In genomic region chr7:118114175-118114574, GRCh38 we compare ENCODE assay signal across 28 cellular contexts.
"Had no signal": no experiment of that assay in that cellular context is flagged by ENCODE, and none has a peak within 500 bp of the region (broad histone marks: within the 10 kb centered on the region; RNA-seq: fewer than 3 reads in every experiment).

No MANE protein-coding gene starts in this region.

- H3K27me3 Mint-ChIP-seq: dendritic cell treated with granulocyte-macrophage colony-stimulating factor and Interleukin-4, amounts not matched to agents 40 ng/mL and 50 ng/mL, for 4 days had no signal

- H3K27ac ChIP-seq: colonic mucosa, coronary artery, dorsolateral prefrontal cortex, epithelial cell of prostate, esophagus muscularis mucosa, esophagus squamous epithelium, foreskin keratinocyte, gastrocnemius medialis, gastroesophageal sphincter, heart left ventricle, heart right ventricle had no signal

- H3K36me3 ChIP-seq: colonic mucosa, esophagus muscularis mucosa, esophagus squamous epithelium, gastrocnemius medialis, gastroesophageal sphincter, heart left ventricle, heart right ventricle had no signal

- DNase-seq: colonic mucosa; cortex of kidney; dermis blood vessel endothelial cell; dorsolateral prefrontal cortex; effector CD4-positive, alpha-beta T cell; effector CD8-positive, alpha-beta T cell; effector memory CD4-positive, alpha-beta T cell; effector memory CD8-positive, alpha-beta T cell; erythroblast; esophagus squamous epithelium; foreskin fibroblast; foreskin keratinocyte; foreskin melanocyte; gastrocnemius medialis; glutamatergic neuron; head of caudate nucleus; heart left ventricle; heart right ventricle had no signal

- H3K9me3 ChIP-seq: colonic mucosa, gastrocnemius medialis, gastroesophageal sphincter had no signal

- FAIRE-seq: colon, endometrium, endothelial cell of umbilical vein, frontal cortex had no signal

- H3K4me3 Mint-ChIP-seq: dendritic cell treated with granulocyte-macrophage colony-stimulating factor and Interleukin-4, amounts not matched to agents 40 ng/mL and 50 ng/mL, for 4 days; effector memory CD8-positive, alpha-beta T cell had no signal

- H3K27me3 ChIP-seq: colonic mucosa, dorsolateral prefrontal cortex, esophagus muscularis mucosa, esophagus squamous epithelium, foreskin keratinocyte, gastrocnemius medialis, gastroesophageal sphincter, heart left ventricle, heart right ventricle had no signal

- H3K4me1 ChIP-seq: colonic mucosa, esophagus muscularis mucosa, esophagus squamous epithelium, foreskin keratinocyte, gastrocnemius medialis, gastroesophageal sphincter, heart left ventricle, heart right ventricle had no signal

- H3K4me3 ChIP-seq: colonic mucosa, coronary artery, dorsolateral prefrontal cortex, esophagus muscularis mucosa, esophagus squamous epithelium, gastrocnemius medialis, gastroesophageal sphincter, heart left ventricle, heart right ventricle had no signal

- H3K27ac Mint-ChIP-seq: dendritic cell treated with granulocyte-macrophage colony-stimulating factor and Interleukin-4, amounts not matched to agents 40 ng/mL and 50 ng/mL, for 4 days; effector memory CD8-positive, alpha-beta T cell had no signal

- ATAC-seq: effector memory CD8-positive, alpha-beta T cell; esophagus mucosa; foreskin keratinocyte; gastrocnemius medialis; gastroesophageal sphincter; heart left ventricle; heart right ventricle had no signal
